32 cellular contexts compared by ENCODE assay signal in genomic region chr1:161983725-161984124, GRCh38. TPM values are rescaled to one million over a fixed set of nuclear protein-coding genes. Genes with fewer than 3 reads are reported as not detected.
"Had no signal": no experiment of that assay in that cellular context is flagged by ENCODE, and none has a peak within 500 bp of the region (broad histone marks: within the 10 kb centered on the region; RNA-seq: fewer than 3 reads in every experiment).

No MANE protein-coding gene starts in this region.

- H3K36me3 ChIP-seq: breast epithelium, cardiac muscle cell, colonic mucosa, esophagus muscularis mucosa, gastrocnemius medialis had no signal

- H3K4me3 ChIP-seq: ascending aorta, breast epithelium, cardiac muscle cell, colonic mucosa, dorsolateral prefrontal cortex, esophagus muscularis mucosa, gastrocnemius medialis had no signal

- H3K27ac ChIP-seq: ascending aorta, breast epithelium, cardiac muscle cell, colonic mucosa, dorsolateral prefrontal cortex, esophagus muscularis mucosa, foreskin keratinocyte, gastrocnemius medialis had no signal

- ATAC-seq: activated CD4-positive, alpha-beta T cell treated with anti-CD3 and anti-CD28 coated beads for 36 hours; activated CD8-positive, alpha-beta memory T cell treated with anti-CD3 and anti-CD28 coated beads, Interleukin-2, amount 10 ng/mL, durations not matched to agents 7 days and 5 days; activated CD8-positive, alpha-beta T cell treated with anti-CD3 and anti-CD28 coated beads, Interleukin-2, amount 10 ng/mL, durations not matched to agents 7 days and 5 days; activated naive CD4-positive, alpha-beta T cell treated with anti-CD3 and anti-CD28 coated beads, Interleukin-2, amount 50 U/mL, for 72 hours; activated T-cell treated with anti-CD3 and anti-CD28 coated beads, Interleukin-2, amount 50 U/mL, for 72 hours; effector memory CD8-positive, alpha-beta T cell; foreskin keratinocyte; gastrocnemius medialis had no signal

- H3K4me1 ChIP-seq: breast epithelium, colonic mucosa, foreskin keratinocyte, gastrocnemius medialis had no signal

- H3K27me3 ChIP-seq: ascending aorta, breast epithelium, cardiac muscle cell, colonic mucosa, dorsolateral prefrontal cortex, esophagus muscularis mucosa, gastrocnemius medialis had no signal

- H3K9me3 ChIP-seq: colonic mucosa, gastrocnemius medialis had no signal

- DNase-seq: activated CD4-positive, alpha-beta memory T cell treated with anti-CD3 and anti-CD28 coated beads for 36 hours; activated CD4-positive, alpha-beta T cell treated with anti-CD3 and anti-CD28 coated beads for 36 hours; activated CD4-positive, alpha-beta T cell treated with anti-CD3 and anti-CD28 coated beads, Interleukin-2, amount 10 ng/mL, durations not matched to agents 24 days and 14 days; activated CD4-positive, CD25-positive, alpha-beta regulatory T cell; activated CD4-positive, CD25-positive, alpha-beta regulatory T cell treated with anti-CD3 and anti-CD28 coated beads, Interleukin-2, amount 50 U/mL, for 72 hours; activated CD8-positive, alpha-beta memory T cell treated with anti-CD3 and anti-CD28 coated beads, Interleukin-2, amount 10 ng/mL, durations not matched to agents 7 days and 5 days; activated CD8-positive, alpha-beta memory T cell treated with anti-CD3 and anti-CD28 coated beads, Interleukin-2, amount 50 U/mL, for 4 hours; activated CD8-positive, alpha-beta T cell treated with anti-CD3 and anti-CD28 coated beads, Interleukin-2, amount 10 ng/mL, durations not matched to agents 7 days and 5 days; activated gamma-delta T cell; activated naive CD4-positive, alpha-beta T cell; activated naive CD4-positive, alpha-beta T cell treated with anti-CD3 and anti-CD28 coated beads, Interleukin-2, amount 10 ng/mL, durations not matched to agents 7 days and 5 days; activated naive CD8-positive, alpha-beta T cell treated with anti-CD3 and anti-CD28 coated beads, Interleukin-2, amount 10 ng/mL, durations not matched to agents 7 days and 5 days; activated T-cell treated with anti-CD3 and anti-CD28 coated beads for 4 hours; activated T-cell treated with anti-CD3 and anti-CD28 coated beads, Interleukin-2, amount 50 U/mL, for 24 hours; activated T-cell treated with anti-CD3 and anti-CD28 coated beads, Interleukin-2, amount 50 U/mL, for 72 hours; central memory CD4-positive, alpha-beta T cell; cerebellar nuclear complex; colonic mucosa; effector memory CD8-positive, alpha-beta T cell; erythroblast; foreskin keratinocyte; gastrocnemius medialis; glutamatergic neuron; T-helper 2 cell had no signal

RNA-seq across cellular contexts. Expression of gene OLFML2B, which starts 39.9 kb away (rescaled TPM):
- total RNA-seq: activated CD4-positive, alpha-beta memory T cell treated with anti-CD3 and anti-CD28 coated beads for 36 hours; activated CD4-positive, alpha-beta T cell treated with anti-CD3 and anti-CD28 coated beads, Interleukin-2, amount 10 ng/mL, durations not matched to agents 24 days and 14 days; activated CD8-positive, alpha-beta memory T cell treated with anti-CD3 and anti-CD28 coated beads for 36 hours; activated CD8-positive, alpha-beta memory T cell treated with anti-CD3 and anti-CD28 coated beads, Interleukin-2, amount 10 ng/mL, durations not matched to agents 7 days and 5 days; activated CD8-positive, alpha-beta T cell treated with anti-CD3 and anti-CD28 coated beads, Interleukin-2, amount 10 ng/mL, durations not matched to agents 7 days and 5 days; activated T-cell treated with anti-CD3 and anti-CD28 coated beads, Interleukin-2, amount 50 U/mL, for 72 hours; T-helper 1 cell treated with Interleukin-12 subunit alpha and Interleukin-12 subunit beta and Interleukin-4 antibody, amounts not matched to agents 30 ng/mL and 1 ng/mL, for 36 hours had no signal
